Comparison of ENCODE assay signal across 14 cellular contexts in genomic region chr14:31435276-31435675, GRCh38. TPM values are rescaled to one million over a fixed set of nuclear protein-coding genes. Genes with fewer than 3 reads are reported as not detected.
DNase-seq lines count a peak whose midpoint lies in the region; ATAC-seq and TF ChIP-seq lines count a peak whose summit lies in the region.
"Had no signal": no experiment of that assay in that cellular context is flagged by ENCODE, and none has a peak within 500 bp of the region (broad histone marks: within the 10 kb centered on the region; RNA-seq: fewer than 3 reads in every experiment).

No MANE protein-coding gene starts in this region.

- H3K27ac ChIP-seq in adrenal gland: peak overlapping the region in 3 of 5 donors; percentile 20 to 45 (median 36)

- TF ChIP-seq POLR2A in adrenal gland (IDR thresholded peaks at IDR 0.05): no peak

- intact Hi-C loops in adrenal gland (cut with DNase I): no loop called here

- no peaks in the 10 kb centered on the region for H3K27me3 ChIP-seq in adrenal gland
- H3K27me3 ChIP-seq: tibial artery had no signal

- no peaks in the 10 kb centered on the region for H3K9me3 ChIP-seq in adrenal gland (replicated peaks in 1 of 3)
- H3K9me3 ChIP-seq: tibial artery had no signal

- no peak for TF ChIP-seq CTCF in adrenal gland (IDR thresholded peaks at IDR 0.05)
- TF ChIP-seq CTCF in foreskin fibroblast (IDR thresholded peaks at IDR 0.05; ENCODE audit: low read depth, low read length): no peak

- peak; percentile 77 for DNase-seq in GM03348 (ENCODE audit: low spot score)
- DNase-seq in adrenal gland: no peak
- peak; percentile 50 to 73 for DNase-seq in foreskin fibroblast
- peak; percentile 46 for DNase-seq in superior temporal gyrus (ENCODE audit: extremely low spot score)
- no peak for DNase-seq in stimulated activated CD4-positive, alpha-beta T cell treated with anti-CD3 and anti-CD28 coated beads, Interleukin-4, amount 100 ng/mL, for 24 hours
- DNase-seq: activated CD8-positive, alpha-beta T cell treated with anti-CD3 and anti-CD28 coated beads for 36 hours; effector CD4-positive, alpha-beta T cell; islet precursor cell; posterior cingulate gyrus; tibial artery had no signal

- ATAC-seq in HG02571 (IDR thresholded peaks at IDR 0.05; ENCODE audit: unreplicated experiment) (no peak), HG03159 (IDR thresholded peaks at IDR 0.05; ENCODE audit: unreplicated experiment) (no peak)
- ATAC-seq: activated CD8-positive, alpha-beta T cell treated with anti-CD3 and anti-CD28 coated beads for 36 hours had no signal

- H3K4me1 ChIP-seq in adrenal gland (replicated peaks in 1 of 2): peaks cover 0 to 17% of the 10 kb centered on the region in 2 donors

- no peaks in the 10 kb centered on the region for H3K36me3 ChIP-seq in adrenal gland (replicated peaks in 1 of 2)
- H3K36me3 ChIP-seq: tibial artery had no signal

- H3K4me3 ChIP-seq in adrenal gland: no peak overlapping the region
- H3K4me3 ChIP-seq in foreskin fibroblast (ENCODE audit: low read depth in 1 of 2, low read length in 2 of 2): no peak overlapping the region
- H3K4me3 ChIP-seq: tibial artery had no signal

RNA-seq across cellular contexts. Expression of gene HEATR5A, which starts 14.9 kb away (rescaled TPM):
- total RNA-seq in adrenal gland: 10 to 100 TPM; 20.8 to 49.4 (median 41.4) TPM
- polyA plus RNA-seq in adrenal gland: 10 to 100 TPM; 27.2 to 39.4 (median 35.7) TPM

RNA-seq across cellular contexts. Expression of gene DTD2, which starts 22.0 kb away (rescaled TPM):
- total RNA-seq in adrenal gland: 10 to 100 TPM; 20.7 to 50.1 (median 28.8) TPM
- 10 to 100 TPM in 1 of 3 donors, 1 to 10 TPM in 2; 6.0 to 22.2 (median 8.0) TPM for polyA plus RNA-seq in adrenal gland

RNA-seq across cellular contexts. Expression of gene GPR33, which starts 52.6 kb away (rescaled TPM):
- not detected for total RNA-seq in adrenal gland
- not detected for polyA plus RNA-seq in adrenal gland
- total RNA-seq: activated CD8-positive, alpha-beta T cell treated with anti-CD3 and anti-CD28 coated beads for 36 hours; activated T-helper 2 cell treated with anti-CD3 and anti-CD28 coated beads, Interferon-gamma antibody, Interleukin-2, Interleukin-4, amounts not matched to agents 10 μg/mL and 5 μg/mL and 100 μg/mL, durations not matched to agents 14 hours and 24 hours and 36 hours; mucosa of gallbladder had no signal

Comparison
In these comparisons a context has a peak if more than half of its experiments do, and no peak if none do; other contexts are left out.
1. DNase-seq: peak in GM03348 (single experiment), foreskin fibroblast (2 of 2) and superior temporal gyrus (single experiment); none in adrenal gland (0 of 7) and stimulated activated CD4-positive, alpha-beta T cell treated with anti-CD3 and anti-CD28 coated beads, Interleukin-4, amount 100 ng/mL, for 24 hours (single experiment).